Comparison of ENCODE assay signal across 8 cellular contexts in genomic region chr14:76954791-76955190, GRCh38.
A peak's percentile ranks its signal among the peaks of the same experiment; 100 is the strongest.
DNase-seq lines count a peak whose midpoint lies in the region; ATAC-seq, FAIRE-seq and TF ChIP-seq lines count a peak whose summit lies in the region.

No MANE protein-coding gene starts in this region.

- H3K27me3 Mint-ChIP-seq in nephron (ENCODE audit: low read depth) = peaks cover 5% of the 10 kb centered on the region

- peak overlapping the region; percentile 4 to 59 (median 21) for H3K4me3 Mint-ChIP-seq in nephron

- no peak for FAIRE-seq in GM12892 (lab: Jason Lieb, UNC)

- H3K4me3 ChIP-seq in coronary artery = no peak overlapping the region

- H3K27ac Mint-ChIP-seq in nephron = peak overlapping the region; percentile 95 to 99 (median 98)

- no peaks in the 10 kb centered on the region for H3K9me3 ChIP-seq in KOPT-K1 (ENCODE audit: insufficient read depth, low read length, poor library complexity, severe bottlenecking)

- ATAC-seq in HG02884 (IDR thresholded peaks at IDR 0.05; ENCODE audit: unreplicated experiment) = no peak

- TF ChIP-seq CTCF in 22Rv1 (IDR thresholded peaks at IDR 0.05) (no peak), coronary artery (IDR thresholded peaks at IDR 0.05) (no peak), nephron (IDR thresholded peaks at IDR 0.05; ENCODE audit: unreplicated experiment in 3 of 3) (no peak)

- no peaks in the 10 kb centered on the region for H3K36me3 ChIP-seq in KOPT-K1 (ENCODE audit: insufficient read depth, low read length)

- no peak for DNase-seq in coronary artery (ENCODE audit: low spot score)
- DNase-seq in stimulated activated CD4-positive, alpha-beta T cell treated with anti-CD3 and anti-CD28 coated beads, Interleukin-15, amount 100 ng/mL, for 24 hours = no peak
- DNase-seq in mesenteric fat pad (ENCODE audit: low spot score) = no peak
- no peak for DNase-seq in GM12892 (ENCODE audit: insufficient read length)

- H3K27ac ChIP-seq in 22Rv1 (peak overlapping the region; percentile 76; the same call in 1 of the 2 replicates), KOPT-K1 (ENCODE audit: low read depth, low read length, poor library complexity, severe bottlenecking) (peak overlapping the region; percentile 92), coronary artery (peak overlapping the region; percentile 80 to 99)

- no peaks in the 10 kb centered on the region for H3K36me3 Mint-ChIP-seq in nephron (ENCODE audit: low read depth)

- no peaks in the 10 kb centered on the region for H3K9me3 Mint-ChIP-seq in nephron

- H3K4me1 Mint-ChIP-seq in nephron = peaks cover 72% of the 10 kb centered on the region

- TF ChIP-seq POLR2A in GM12892 (IDR thresholded peaks at IDR 0.05; ENCODE audit: low read depth, low read length) = no peak
